In the genomic region with DNA sequence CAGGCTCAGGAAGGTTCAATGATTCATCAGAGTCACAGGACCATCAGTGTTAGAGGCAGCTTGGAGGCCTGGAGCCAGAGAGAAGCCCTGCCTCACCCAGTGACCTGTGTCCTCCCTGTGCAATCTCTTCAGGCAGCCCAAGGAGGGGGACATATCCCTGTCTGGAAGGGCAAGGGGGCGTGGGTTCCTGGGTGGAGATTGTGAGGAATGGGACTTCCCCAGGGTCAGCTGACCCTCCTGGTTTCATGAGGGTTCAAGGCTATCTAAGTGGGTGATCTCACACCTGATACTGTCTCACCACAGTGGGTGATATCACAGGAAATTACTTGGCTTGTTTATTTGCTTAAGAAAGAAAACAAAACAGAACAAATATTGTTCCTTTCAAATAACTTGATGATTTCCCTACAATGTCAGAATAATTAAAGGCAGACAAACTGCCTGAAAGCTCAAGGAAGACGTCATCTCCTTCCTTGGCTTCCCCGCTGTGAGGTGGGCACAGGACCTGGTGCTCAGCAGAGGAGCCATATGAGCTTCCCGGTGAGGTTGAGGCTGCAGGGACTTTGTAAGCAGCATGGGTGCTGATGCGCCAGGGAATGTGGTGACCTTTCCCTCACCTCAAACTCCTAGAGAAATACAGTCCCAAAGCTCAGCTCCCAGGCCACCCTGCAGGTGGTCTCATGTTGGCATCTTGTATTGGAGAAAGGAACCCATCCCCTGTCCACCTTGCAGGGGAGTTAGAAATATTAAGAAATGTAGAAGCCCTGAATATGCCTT, we compare ENCODE assay signal across 14 cellular contexts.
"Had no signal": no experiment of that assay in that cellular context is flagged by ENCODE, and none has a peak within 500 bp of the region (broad histone marks: within the 10 kb centered on the region; RNA-seq: fewer than 3 reads in every experiment).

No MANE protein-coding gene starts in this region.

- H3K27me3 ChIP-seq: adrenal gland, left lung, stomach had no signal

- H3K4me1 ChIP-seq: adrenal gland, left lung, stomach had no signal

- DNase-seq: activated CD4-positive, alpha-beta memory T cell treated with anti-CD3 and anti-CD28 coated beads, Interleukin-2, amount 10 ng/mL, durations not matched to agents 7 days and 5 days; activated CD4-positive, CD25-positive, alpha-beta regulatory T cell; activated CD8-positive, alpha-beta memory T cell treated with anti-CD3 and anti-CD28 coated beads, Interleukin-2, amount 50 U/mL, for 4 hours; activated naive CD4-positive, alpha-beta T cell treated with anti-CD3 and anti-CD28 coated beads, Interleukin-2, amount 50 U/mL, for 16 hours; adrenal gland; left lung; nephron progenitor cell; stimulated activated CD4-positive, alpha-beta T cell treated with anti-CD3 and anti-CD28 coated beads, Interleukin-4, amount 100 ng/mL, for 1 hour; stimulated activated CD8-positive, alpha-beta memory T cell treated with anti-CD3 and anti-CD28 coated beads, Interleukin-4, amount 100 ng/mL, for 48 hours; stomach had no signal

- H3K4me3 Mint-ChIP-seq: activated CD4-positive, alpha-beta memory T cell treated with anti-CD3 and anti-CD28 coated beads, Interleukin-2, amount 10 ng/mL, durations not matched to agents 7 days and 5 days; central memory CD8-positive, alpha-beta T cell; nephron progenitor cell had no signal

- ATAC-seq: left lung, SK-N-SH treated with all-trans-retinoic acid at 6 μM for 48 hours had no signal

- FAIRE-seq: urothelium cell line had no signal

- H3K27ac ChIP-seq: adrenal gland, left lung, stomach, thoracic aorta had no signal

- H3K36me3 ChIP-seq: adrenal gland, left lung, stomach, thoracic aorta had no signal

- H3K27me3 Mint-ChIP-seq: central memory CD8-positive, alpha-beta T cell had no signal

- H3K9me3 Mint-ChIP-seq: central memory CD8-positive, alpha-beta T cell; nephron progenitor cell had no signal

- H3K27ac Mint-ChIP-seq: activated CD4-positive, alpha-beta memory T cell treated with anti-CD3 and anti-CD28 coated beads, Interleukin-2, amount 10 ng/mL, durations not matched to agents 7 days and 5 days; nephron progenitor cell had no signal

- H3K4me3 ChIP-seq: adrenal gland, left lung, stomach, thoracic aorta had no signal

- H3K9me3 ChIP-seq: adrenal gland, left lung, thoracic aorta had no signal
